23 cellular contexts compared by ENCODE assay signal in genomic region chr1:54127594-54127993, GRCh38. TPM values are rescaled to one million over a fixed set of nuclear protein-coding genes. Genes with fewer than 3 reads are reported as not detected.
A peak's percentile ranks its signal among the peaks of the same experiment; 100 is the strongest.
DNase-seq lines count a peak whose midpoint lies in the region; ATAC-seq, FAIRE-seq and TF ChIP-seq lines count a peak whose summit lies in the region.
"Had no signal": no experiment of that assay in that cellular context is flagged by ENCODE, and none has a peak within 500 bp of the region (broad histone marks: within the 10 kb centered on the region; RNA-seq: fewer than 3 reads in every experiment).

No MANE protein-coding gene starts in this region.

- no peak overlapping the region for H3K9ac ChIP-seq in astrocyte (ENCODE audit: low read length)

- peaks cover 4% of the 10 kb centered on the region for H3K27me3 ChIP-seq in astrocyte (ENCODE audit: insufficient read depth, low read length)
- H3K27me3 ChIP-seq: BE2C had no signal

- no peaks in the 10 kb centered on the region for H3K4me1 ChIP-seq in astrocyte (ENCODE audit: insufficient read depth, low read length)
- H3K4me1 ChIP-seq: BE2C, Caco-2 had no signal

- H3K9me3 Mint-ChIP-seq in astrocyte (ENCODE audit: unreplicated experiment) = peaks cover 10% of the 10 kb centered on the region
- H3K9me3 Mint-ChIP-seq in neural crest cell = no peaks in the 10 kb centered on the region
- peaks cover 5% of the 10 kb centered on the region for H3K9me3 Mint-ChIP-seq in type B pancreatic cell
- H3K9me3 Mint-ChIP-seq: CD4-positive, CD25-positive, alpha-beta regulatory T cell; CD8-positive, alpha-beta memory T cell; H9 had no signal

- no peak for ATAC-seq in GM18498 (IDR thresholded peaks at IDR 0.05; ENCODE audit: unreplicated experiment)

- H3K36me3 ChIP-seq in astrocyte (ENCODE audit: insufficient read depth, low read length) = no peaks in the 10 kb centered on the region
- H3K36me3 ChIP-seq: BE2C had no signal

- no peak overlapping the region for H3K27ac Mint-ChIP-seq in astrocyte (ENCODE audit: unreplicated experiment)
- peak overlapping the region; percentile 73 for H3K27ac Mint-ChIP-seq in neural crest cell (ENCODE audit: unreplicated experiment)
- H3K27ac Mint-ChIP-seq in type B pancreatic cell = peak overlapping the region; percentile 37
- H3K27ac Mint-ChIP-seq: H9 had no signal

- FAIRE-seq in astrocyte (lab: Jason Lieb, UNC) = no peak
- FAIRE-seq: A204.1, D721Med, GM12892, H1 had no signal

- H3K4me3 Mint-ChIP-seq in astrocyte (ENCODE audit: unreplicated experiment) = peak overlapping the region; percentile 58
- no peak overlapping the region for H3K4me3 Mint-ChIP-seq in neural crest cell
- no peak overlapping the region for H3K4me3 Mint-ChIP-seq in type B pancreatic cell
- H3K4me3 Mint-ChIP-seq: CD4-positive, CD25-positive, alpha-beta regulatory T cell; CD8-positive, alpha-beta memory T cell; H9 had no signal

- H3K27me3 Mint-ChIP-seq in astrocyte (ENCODE audit: low read depth, unreplicated experiment) (peaks cover 35% of the 10 kb centered on the region), neural crest cell (ENCODE audit: low read depth) (peaks cover 13% of the 10 kb centered on the region), type B pancreatic cell (peaks cover 13% of the 10 kb centered on the region)

- no peaks in the 10 kb centered on the region for H3K9me3 ChIP-seq in astrocyte (ENCODE audit: insufficient read depth, low read depth, low read length)
- H3K9me3 ChIP-seq: BE2C, Caco-2 had no signal

- H2AFZ ChIP-seq in astrocyte (ENCODE audit: low read depth, low read length) = no peak overlapping the region

- TF ChIP-seq CTCF in astrocyte (IDR thresholded peaks at IDR 0.05; ENCODE audit: insufficient read depth, low read depth, low read length) (no peak), epithelial cell of esophagus (IDR thresholded peaks at IDR 0.05; ENCODE audit: insufficient read depth, low read depth, low read length, missing control alignments) (no peak), neural crest cell (conservative IDR thresholded peaks at IDR 0.05) (no peak), type B pancreatic cell (conservative IDR thresholded peaks at IDR 0.05) (no peak)

- H3K36me3 Mint-ChIP-seq in astrocyte (ENCODE audit: low read depth, unreplicated experiment) = peaks cover 7% of the 10 kb centered on the region
- no peaks in the 10 kb centered on the region for H3K36me3 Mint-ChIP-seq in neural crest cell (ENCODE audit: low read depth)
- H3K36me3 Mint-ChIP-seq in type B pancreatic cell = no peaks in the 10 kb centered on the region
- H3K36me3 Mint-ChIP-seq: CD4-positive, CD25-positive, alpha-beta regulatory T cell; CD8-positive, alpha-beta memory T cell had no signal

- no peaks in the 10 kb centered on the region for H4K20me1 ChIP-seq in astrocyte (ENCODE audit: insufficient read depth, low read length)

- DNase-seq in astrocyte (ENCODE audit: low read depth) (no peak), epithelial cell of esophagus (ENCODE audit: low read depth) (peak; percentile 16), neural crest cell (ENCODE audit: low read depth, low spot score) (no peak), type B pancreatic cell (ENCODE audit: extremely low spot score, unreplicated experiment) (no peak), HK-2 (ENCODE audit: unreplicated experiment) (no peak), NCI-H2227 treated with DMSO at 0.1 percent for 48 hours (lab: John Stamatoyannopoulos, UW) (no peak)
- DNase-seq: ACHN; BE2C; C1 segment of cervical spinal cord; Caco-2; CD4-positive, CD25-positive, alpha-beta regulatory T cell; CD8-positive, alpha-beta memory T cell; DMS79; GDM1; H9; KBM-7 had no signal

- H3K4me2 ChIP-seq in astrocyte (ENCODE audit: low read length) = no peak overlapping the region

- no peaks in the 10 kb centered on the region for H3K79me2 ChIP-seq in astrocyte (ENCODE audit: insufficient read depth, low read length)

- H3K4me3 ChIP-seq in astrocyte (ENCODE audit: insufficient read depth, low read depth, low read length) (no peak overlapping the region), epithelial cell of esophagus (ENCODE audit: low read length) (no peak overlapping the region)

- H3K4me1 Mint-ChIP-seq in astrocyte (ENCODE audit: low read depth, unreplicated experiment) = peaks cover 8% of the 10 kb centered on the region
- H3K4me1 Mint-ChIP-seq in neural crest cell = peaks cover 7% of the 10 kb centered on the region
- peaks cover 14% of the 10 kb centered on the region for H3K4me1 Mint-ChIP-seq in type B pancreatic cell (ENCODE audit: unreplicated experiment)
- H3K4me1 Mint-ChIP-seq: CD4-positive, CD25-positive, alpha-beta regulatory T cell had no signal

- no peak overlapping the region for H3K27ac ChIP-seq in astrocyte (ENCODE audit: low read depth, low read length)

RNA-seq across cellular contexts. Expression of gene CDCP2, which starts 25.2 kb away (rescaled TPM):
- total RNA-seq in astrocyte (not detected in 2 replicates), neural crest cell (not detected in 2 replicates), type B pancreatic cell (ENCODE audit: low replicate concordance) (not detected in 2 replicates)
- total RNA-seq: Caco-2; CD8-positive, alpha-beta memory T cell; Daoy; H1; H9; HT-29 had no signal
